ENCODE assay signal across 10 cellular contexts in the genomic region with DNA sequence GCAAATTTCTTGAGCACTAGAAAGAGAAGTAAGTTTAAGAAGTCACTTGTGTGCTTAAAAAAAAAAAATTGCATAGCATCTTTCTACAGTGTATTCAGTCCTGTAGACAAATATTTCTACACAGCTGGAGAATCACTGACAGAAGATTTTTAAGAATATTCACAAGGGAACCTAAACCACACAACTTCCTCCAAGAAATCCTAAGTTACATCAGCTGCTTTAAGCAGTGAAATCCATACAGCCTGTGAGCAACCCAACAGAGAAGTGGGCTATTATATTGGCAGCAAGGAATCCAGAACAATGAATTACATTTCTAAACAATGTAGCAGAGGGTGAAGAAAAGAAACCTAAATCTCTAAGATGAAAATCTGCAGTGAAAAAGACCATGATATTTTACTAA. TPM values are rescaled to one million over a fixed set of nuclear protein-coding genes. Genes with fewer than 3 reads are reported as not detected.
A peak's percentile ranks its signal among the peaks of the same experiment; 100 is the strongest.
DNase-seq lines count a peak whose midpoint lies in the region; ATAC-seq and TF ChIP-seq lines count a peak whose summit lies in the region.
"Had no signal": no experiment of that assay in that cellular context is flagged by ENCODE, and none has a peak within 500 bp of the region (broad histone marks: within the 10 kb centered on the region; RNA-seq: fewer than 3 reads in every experiment).

No MANE protein-coding gene starts in this region.

- peak overlapping the region; percentile 59 for H3K4me3 Mint-ChIP-seq in progenitor cell of endocrine pancreas (ENCODE audit: low read depth)

- H3K27me3 Mint-ChIP-seq in progenitor cell of endocrine pancreas, result peaks cover 3% of the 10 kb centered on the region

- TF ChIP-seq POLR2A in esophagus squamous epithelium (IDR thresholded peaks at IDR 0.05), result no peak
- no peak for TF ChIP-seq POLR2A in adrenal gland (IDR thresholded peaks at IDR 0.05)

- H3K36me3 ChIP-seq in esophagus squamous epithelium (no peaks in the 10 kb centered on the region), adrenal gland (replicated peaks in 1 of 2) (no peaks in the 10 kb centered on the region)

- intact Hi-C loops in esophagus squamous epithelium (cut with DNase I), result no loop called here
- intact Hi-C loops in adrenal gland (cut with DNase I), result no loop called here

- H3K9me3 Mint-ChIP-seq in progenitor cell of endocrine pancreas (ENCODE audit: low read depth), result no peaks in the 10 kb centered on the region

- H3K27ac Mint-ChIP-seq in progenitor cell of endocrine pancreas, result peak overlapping the region; percentile 69

- H3K27ac ChIP-seq in esophagus squamous epithelium, result peak overlapping the region in 3 of 4 donors; percentile 24 to 78 (median 62)
- H3K27ac ChIP-seq in adrenal gland, result no peak overlapping the region

- ATAC-seq in GM21447 (IDR thresholded peaks at IDR 0.05; ENCODE audit: unreplicated experiment), result no peak

- TF ChIP-seq CTCF in esophagus squamous epithelium (IDR thresholded peaks at IDR 0.05) (no peak), progenitor cell of endocrine pancreas (IDR thresholded peaks at IDR 0.05; ENCODE audit: unreplicated experiment) (no peak), adrenal gland (IDR thresholded peaks at IDR 0.05) (no peak)

- H3K9me3 ChIP-seq in esophagus squamous epithelium, result no peaks in the 10 kb centered on the region
- H3K9me3 ChIP-seq in adrenal gland (replicated peaks in 1 of 3), result no peaks in the 10 kb centered on the region

- H3K4me3 ChIP-seq in esophagus squamous epithelium, result peak overlapping the region in 3 of 4 donors; percentile 39 to 58 (median 45)
- peak overlapping the region in 1 of 4 donors; percentile 50 for H3K4me3 ChIP-seq in adrenal gland

- H3K27me3 ChIP-seq in esophagus squamous epithelium (no peaks in the 10 kb centered on the region), adrenal gland (no peaks in the 10 kb centered on the region)

- no peaks in the 10 kb centered on the region for H3K36me3 Mint-ChIP-seq in progenitor cell of endocrine pancreas (ENCODE audit: insufficient read depth)

- peaks cover 45% of the 10 kb centered on the region for H3K4me1 Mint-ChIP-seq in progenitor cell of endocrine pancreas (ENCODE audit: low read depth)

- DNase-seq in EH (ENCODE audit: low read depth) (peak; percentile 67), NCI-H69 (lab: John Stamatoyannopoulos, UW) (peak; percentile 30), esophagus squamous epithelium (lab: John Stamatoyannopoulos, UW) (no peak), progenitor cell of endocrine pancreas (ENCODE audit: low spot score, unreplicated experiment) (no peak), RPMI8226 (no peak), OCI-M2 (lab: John Stamatoyannopoulos, UW; ENCODE audit: unreplicated experiment) (no peak), adrenal gland (no peak)
- DNase-seq: activated T-cell treated with anti-CD3 and anti-CD28 coated beads, Interleukin-2, amount 50 U/mL, for 48 hours; stimulated activated CD4-positive, alpha-beta T cell treated with anti-CD3 and anti-CD28 coated beads, Interleukin-15, amount 100 ng/mL, for 24 hours had no signal

- H3K4me1 ChIP-seq in esophagus squamous epithelium, result peaks cover 0 to 85% (median 4%) of the 10 kb centered on the region in 3 donors
- peaks cover 6 to 26% of the 10 kb centered on the region in 2 donors for H3K4me1 ChIP-seq in adrenal gland (replicated peaks in 1 of 2)

RNA-seq across cellular contexts. Expression of a gene that starts 1.5 kb away (rescaled TPM):
- total RNA-seq in esophagus squamous epithelium, result 100 to 1,000 TPM in 3 of 4 donors, 10 to 100 TPM in 1; 94.7 to 240 (median 150) TPM
- 27.9 and 35.7 TPM in 2 replicates for total RNA-seq in progenitor cell of endocrine pancreas
- total RNA-seq in adrenal gland, result 10 to 100 TPM; 37.8 to 83.4 (median 55.5) TPM
- 10 to 100 TPM; 16.2 to 40.8 (median 21.2) TPM for polyA plus RNA-seq in adrenal gland

Comparison
In these comparisons a context has a peak if more than half of its experiments do, and no peak if none do; other contexts are left out.
1. DNase-seq: peak in EH (single experiment) and NCI-H69 (single experiment); none in esophagus squamous epithelium (single experiment), progenitor cell of endocrine pancreas (single experiment), RPMI8226 (single experiment), OCI-M2 (single experiment) and adrenal gland (0 of 7).
2. H3K27ac ChIP-seq: peak in esophagus squamous epithelium (3 of 4); none in adrenal gland (0 of 5).